8 cellular contexts compared by ENCODE assay signal in genomic region chr11:1572200-1573076, GRCh38. TPM values are rescaled to one million over a fixed set of nuclear protein-coding genes. Genes with fewer than 3 reads are reported as not detected.
DNase-seq lines count a peak whose midpoint lies in the region; ATAC-seq and TF ChIP-seq lines count a peak whose summit lies in the region.

TSS of gene DUSP8 (minus strand) at chr11:1572271. CDS start at chr11:1565826, 6,445 bp downstream.

- no peaks in the 10 kb centered on the region for H3K79me2 ChIP-seq in GM23248 (ENCODE audit: insufficient read depth)

- 2 to 4% methylated on average over 15 to 81 of the region's 123 CpGs for WGBS in GM23248 (ENCODE audit: low coverage in 1 of 2, low lambda C conversion rate in 2 of 2, missing lambda C conversion rate in 2 of 2), 2 experiments
- no CpG with 5 or more reads among the region's 123 CpGs for WGBS in thyroid gland, 2 donors

- H3K9me3 ChIP-seq in GM23248 (ENCODE audit: low read depth) (no peaks in the 10 kb centered on the region), thyroid gland (no peaks in the 10 kb centered on the region)

- no peak for TF ChIP-seq CTCF in thyroid gland (IDR thresholded peaks at IDR 0.05)

- 0 out of 2 replicates have a peak, but pooled peaks cover 3% of the 10 kb centered on the region for H3F3A ChIP-seq in GM23248 (ENCODE audit: insufficient read depth)

- DNase-seq in COLO829 (ENCODE audit: low spot score) (peak; percentile 57), GM23248 (peak; percentile 93), NCI-H1105 treated with DMSO at 0.1 percent for 48 hours (lab: John Stamatoyannopoulos, UW) (peak; percentile 78), T-helper 2 cell (peak; percentile 86 to 95 (median 93)), left cardiac atrium (peak; percentile 95), pons (ENCODE audit: low spot score) (peak; percentile 77), thyroid gland (peak; percentile 82 to 88)

- H3K9me2 ChIP-seq in GM23248 (ENCODE audit: insufficient read depth), result no peaks in the 10 kb centered on the region

- ATAC-seq in left cardiac atrium, result peak; percentile 77 to 85

- H3K27ac ChIP-seq in GM23248, result no peak within 1 kb of the TSS
- peak within 1 kb of the TSS; percentile 85 for H3K27ac ChIP-seq in angular gyrus (ENCODE audit: low read depth, low read length)
- peak within 1 kb of the TSS in 2 of 3 donors; percentile 64 to 85 for H3K27ac ChIP-seq in thyroid gland

- peak within 1 kb of the TSS; percentile 51 for H3K4me2 ChIP-seq in GM23248 (ENCODE audit: unreplicated experiment)

- peaks cover 21% of the 10 kb centered on the region for H3K27me3 ChIP-seq in GM23248 (replicated peaks; ENCODE audit: insufficient read depth)
- H3K27me3 ChIP-seq in thyroid gland, result no peaks in the 10 kb centered on the region

- no peaks in the 10 kb centered on the region for H3K36me3 ChIP-seq in GM23248 (ENCODE audit: low read depth)
- no peaks in the 10 kb centered on the region for H3K36me3 ChIP-seq in thyroid gland

- intact Hi-C loops in left cardiac atrium (cut with DNase I) (no loop called here), thyroid gland (cut with DNase I) (loop anchor here (5.0 kb wide), 1 partner anchor 370 kb away; no protein-coding TSS in a partner anchor)

- in situ Hi-C loops in GM23248 (cut with MboI), result no loop called here

- peak within 1 kb of the TSS; percentile 13; the same call in 1 of the 2 replicates for H3K9ac ChIP-seq in GM23248

- TF ChIP-seq POLR2A in thyroid gland (IDR thresholded peaks at IDR 0.05), result peak; percentile 14 to 76

- H4K20me1 ChIP-seq in GM23248 (ENCODE audit: insufficient read depth), result no peaks in the 10 kb centered on the region

- H3K4me1 ChIP-seq in GM23248 (ENCODE audit: insufficient read depth) (no peaks in the 10 kb centered on the region), thyroid gland (peaks cover 15 to 33% of the 10 kb centered on the region in 2 donors)

- H2AFZ ChIP-seq in GM23248, result no peak within 1 kb of the TSS

- peak within 1 kb of the TSS; percentile 45 for H3K4me3 ChIP-seq in GM23248
- peak within 1 kb of the TSS in 1 of 3 donors; percentile 75 for H3K4me3 ChIP-seq in thyroid gland (replicated peaks in 1 of 3)

RNA-seq across cellular contexts. Expression of gene DUSP8, which starts in this region (rescaled TPM):
- 0.11 TPM in 1 of 2 replicates, not detected in the other for total RNA-seq in GM23248 (2014; rRNA removed; shearing (Covaris generic))
- polyA plus RNA-seq in GM23248 (2016; fragmentation: Nextera tagmentation; extraction: Ambion mirVana), result 0.05 TPM in 1 of 2 replicates, not detected in the other
- total RNA-seq in left cardiac atrium (10 to 100 TPM in 1 of 2 donors, 1 to 10 TPM in 1; 9.0 to 21.7 TPM), thyroid gland (1 to 10 TPM; 1.3 to 3.5 (median 2.5) TPM)

Comparison
In these comparisons a context has a peak if more than half of its experiments do, and no peak if none do; other contexts are left out.
1. Peak in DNase-seq, H3K4me3 ChIP-seq, H3K9ac ChIP-seq and H3K4me2 ChIP-seq in GM23248; RNA of the gene not detected or under 1 TPM.